ENCODE assay signal across 8 cellular contexts in the genomic region with DNA sequence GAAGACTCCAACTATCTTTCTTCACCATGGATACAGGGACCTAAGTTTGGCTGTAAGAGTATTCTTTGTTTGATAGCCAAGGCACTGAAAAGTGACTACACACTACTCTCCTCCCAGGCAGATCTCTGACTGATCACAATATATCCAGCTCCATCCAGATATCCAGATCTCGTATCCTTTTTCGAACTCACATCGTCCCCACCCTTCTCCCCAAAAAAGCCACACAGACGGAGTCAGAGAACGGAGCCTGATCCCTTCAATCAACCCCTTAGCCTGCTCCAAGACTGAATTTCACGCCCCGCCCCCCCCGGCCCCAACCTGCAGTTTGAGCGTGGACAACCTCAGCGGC. TPM values are rescaled to one million over a fixed set of nuclear protein-coding genes. Genes with fewer than 3 reads are reported as not detected.
DNase-seq lines count a peak whose midpoint lies in the region; ATAC-seq and TF ChIP-seq lines count a peak whose summit lies in the region.

No MANE protein-coding gene starts in this region.

- H3K4me3 Mint-ChIP-seq in activated naive CD8-positive, alpha-beta T cell, result peak overlapping the region; percentile 99

- TF ChIP-seq CTCF in cardiac muscle cell (IDR thresholded peaks at IDR 0.05; ENCODE audit: low read depth, low read length), result no peak

- DNase-seq in cardiac muscle cell (ENCODE audit: low read depth in 1 of 2, low spot score in 1 of 2) (peak in 1 of 2 donors; percentile 7), Right ventricle myocardium inferior (ENCODE audit: missing footprints) (no peak), inferior parietal cortex (ENCODE audit: extremely low spot score) (peak; percentile 7), DMS 273 treated with DMSO at 0.1 percent for 48 hours (lab: John Stamatoyannopoulos, UW) (no peak), CD1c-positive myeloid dendritic cell (ENCODE audit: extremely low spot score) (no peak)

- H3K27me3 ChIP-seq in cardiac muscle cell (no peaks in the 10 kb centered on the region), stomach smooth muscle (ENCODE audit: control insufficient read depth in 1 of 2, insufficient read depth in 2 of 2, low read length in 2 of 2) (no peaks in the 10 kb centered on the region)

- no peaks in the 10 kb centered on the region for H3K36me3 ChIP-seq in cardiac muscle cell
- H3K36me3 ChIP-seq in stomach smooth muscle (ENCODE audit: control insufficient read depth in 2 of 2, insufficient read depth in 2 of 2, low read length in 2 of 2), result peaks cover 0 to under 1% of the 10 kb centered on the region in 2 donors

- H3K9ac ChIP-seq in stomach smooth muscle (ENCODE audit: low read length in 2 of 2), result peak overlapping the region; percentile 81 to 89

- H3K36me3 Mint-ChIP-seq in activated naive CD8-positive, alpha-beta T cell, result peaks cover 13% of the 10 kb centered on the region

- peaks cover 12% of the 10 kb centered on the region for H3K9me3 Mint-ChIP-seq in activated naive CD8-positive, alpha-beta T cell (ENCODE audit: low read depth)

- intact Hi-C loops in Right ventricle myocardium inferior (cut with DNase I), result no loop called here

- peaks cover 6% of the 10 kb centered on the region for H3K4me1 ChIP-seq in cardiac muscle cell (ENCODE audit: low read depth)
- peaks cover 11% of the 10 kb centered on the region for H3K4me1 ChIP-seq in stomach smooth muscle (ENCODE audit: control insufficient read depth, insufficient read depth, low read length)

- ATAC-seq in Right ventricle myocardium inferior, result no peak
- ATAC-seq in HG03354 (IDR thresholded peaks at IDR 0.05; ENCODE audit: poor library complexity, severe bottlenecking, unreplicated experiment), result no peak

- H3K4me3 ChIP-seq in cardiac muscle cell (peak overlapping the region; percentile 66), stomach smooth muscle (ENCODE audit: low read length in 2 of 2) (peak overlapping the region; percentile 92 to 100)

- H3K27ac Mint-ChIP-seq in activated naive CD8-positive, alpha-beta T cell, result peak overlapping the region; percentile 85

- H3K27ac ChIP-seq in cardiac muscle cell (peak overlapping the region; percentile 10), stomach smooth muscle (ENCODE audit: low read length) (peak overlapping the region; percentile 59)

- peaks cover 21% of the 10 kb centered on the region for H3K4me1 Mint-ChIP-seq in activated naive CD8-positive, alpha-beta T cell (ENCODE audit: low read depth)

- no peaks in the 10 kb centered on the region for H3K27me3 Mint-ChIP-seq in activated naive CD8-positive, alpha-beta T cell

- H3K9me3 ChIP-seq in cardiac muscle cell (ENCODE audit: low read depth), result no peaks in the 10 kb centered on the region
- no peaks in the 10 kb centered on the region for H3K9me3 ChIP-seq in stomach smooth muscle (ENCODE audit: control insufficient read depth in 2 of 2, low read length in 2 of 2)

RNA-seq across cellular contexts. Expression of gene DHX57, which starts 0.5 kb away (rescaled TPM):
- total RNA-seq in cardiac muscle cell (13.3 and 23.0 TPM in 2 replicates), Right ventricle myocardium inferior (7.8 TPM)
- polyA plus RNA-seq in cardiac muscle cell, result 14.7 and 18.1 TPM in 2 replicates

RNA-seq across cellular contexts. Expression of gene MORN2, which starts 0.6 kb away (rescaled TPM):
- 17.8 and 21.1 TPM in 2 replicates for total RNA-seq in cardiac muscle cell
- 49.3 and 53.1 TPM in 2 replicates for polyA plus RNA-seq in cardiac muscle cell
- 21.4 TPM for total RNA-seq in Right ventricle myocardium inferior

RNA-seq across cellular contexts. Expression of gene ARHGEF33, which starts 14.5 kb away (rescaled TPM):
- total RNA-seq in cardiac muscle cell, result 0.67 and 1.0 TPM in 2 replicates
- 1.00 and 1.0 TPM in 2 replicates for polyA plus RNA-seq in cardiac muscle cell
- 0.62 TPM for total RNA-seq in Right ventricle myocardium inferior
